In genomic region chr11:85663080-85663729, GRCh38 we compare ENCODE assay signal across 9 cellular contexts. TPM values are rescaled to one million over a fixed set of nuclear protein-coding genes. Genes with fewer than 3 reads are reported as not detected.
DNase-seq lines count a peak whose midpoint lies in the region; ATAC-seq and TF ChIP-seq lines count a peak whose summit lies in the region.
"Had no signal": no experiment of that assay in that cellular context is flagged by ENCODE, and none has a peak within 500 bp of the region (broad histone marks: within the 10 kb centered on the region; RNA-seq: fewer than 3 reads in every experiment).

No MANE protein-coding gene starts in this region.

- H3K4me3 Mint-ChIP-seq in Calu3 (ENCODE audit: low read depth, unreplicated experiment): peak overlapping the region; percentile 87
- H3K4me3 Mint-ChIP-seq in central memory CD8-positive, alpha-beta T cell: peak overlapping the region; percentile 98

- no peaks in the 10 kb centered on the region for H3K27me3 ChIP-seq in muscle layer of colon (ENCODE audit: control insufficient read depth in 1 of 2, insufficient read depth in 2 of 2, low read length in 2 of 2)

- peak; percentile 35 for ATAC-seq in central memory CD8-positive, alpha-beta T cell (replicated peaks; ENCODE audit: extremely low read depth, poor library complexity, severe bottlenecking)

- H3K27ac Mint-ChIP-seq in Calu3 (ENCODE audit: unreplicated experiment): peak overlapping the region; percentile 76
- H3K27ac Mint-ChIP-seq in central memory CD8-positive, alpha-beta T cell (ENCODE audit: low read depth): peak overlapping the region; percentile 100

- H3K4me1 Mint-ChIP-seq in Calu3 (ENCODE audit: low read depth, unreplicated experiment): no peaks in the 10 kb centered on the region
- peaks cover 57% of the 10 kb centered on the region for H3K4me1 Mint-ChIP-seq in central memory CD8-positive, alpha-beta T cell

- intact Hi-C loops in Calu3 (cut with micrococcal nuclease; ENCODE audit: unreplicated experiment) (loop anchor here (5.0 kb wide), 1 partner anchor 66 kb away; no protein-coding TSS in a partner anchor), head of caudate nucleus (cut with DNase I) (loop anchor here (2.0 kb wide), 1 partner anchor 14 kb away; no protein-coding TSS in a partner anchor)

- DNase-seq in Calu3 (no peak), LHCN-M2 (ENCODE audit: low read depth) (peak; percentile 24), GOT3 (lab: John Stamatoyannopoulos, UW) (no peak), NCI-H524 (lab: John Stamatoyannopoulos, UW) (no peak), head of caudate nucleus (no peak)
- DNase-seq in central memory CD8-positive, alpha-beta T cell (ENCODE audit: low spot score in 2 of 2): no peak
- no peak for DNase-seq in stimulated activated CD4-positive, alpha-beta T cell treated with anti-CD3 and anti-CD28 coated beads, Interleukin-4, amount 100 ng/mL, for 1 hour

- CTCF ChIA-PET in Calu3 (lab: Charles Lee): no interaction called here

- TSS peak; percentile 41 for BruUV-seq in Calu3 (replicated peaks; lab: Mats Ljungman, UMichigan)

- no peaks in the 10 kb centered on the region for H3K9me3 Mint-ChIP-seq in Calu3 (ENCODE audit: low read depth, unreplicated experiment)
- no peaks in the 10 kb centered on the region for H3K9me3 Mint-ChIP-seq in central memory CD8-positive, alpha-beta T cell

- peak overlapping the region; percentile 77 to 82 for H3K4me3 ChIP-seq in muscle layer of colon (ENCODE audit: low read depth in 1 of 2, low read length in 2 of 2)

- peaks cover 53% of the 10 kb centered on the region for H3K4me1 ChIP-seq in muscle layer of colon (ENCODE audit: insufficient read depth, low read length)

- peaks cover 58% of the 10 kb centered on the region for H3K36me3 Mint-ChIP-seq in Calu3 (ENCODE audit: insufficient read depth, unreplicated experiment)
- H3K36me3 Mint-ChIP-seq in central memory CD8-positive, alpha-beta T cell (ENCODE audit: insufficient read depth): peaks cover 62% of the 10 kb centered on the region

- no peaks in the 10 kb centered on the region for H3K9me3 ChIP-seq in muscle layer of colon (ENCODE audit: low read length)

- peak overlapping the region; percentile 93 for H3K27ac ChIP-seq in muscle layer of colon (ENCODE audit: low read depth, low read length)

- H3K27me3 Mint-ChIP-seq in Calu3 (ENCODE audit: unreplicated experiment): no peaks in the 10 kb centered on the region
- H3K27me3 Mint-ChIP-seq in central memory CD8-positive, alpha-beta T cell: no peaks in the 10 kb centered on the region

- H3K9ac ChIP-seq in muscle layer of colon (ENCODE audit: low read length): peak overlapping the region; percentile 69

- no peak for TF ChIP-seq CTCF in Calu3 (IDR thresholded peaks at IDR 0.05; ENCODE audit: unreplicated experiment)

- H3K36me3 ChIP-seq in muscle layer of colon (ENCODE audit: insufficient read depth, low read length): peaks cover 23% of the 10 kb centered on the region

RNA-seq across cellular contexts. Expression of gene CREBZF, which starts 1.7 kb away (rescaled TPM):
- total RNA-seq in Calu3 (2022) (31.0 and 31.2 TPM in 2 replicates), LHCN-M2 (2014; rRNA removed) (33.8 and 37.4 TPM in 2 replicates)
- 8.7 TPM for polyA plus RNA-seq in LHCN-M2 (2012)

RNA-seq across cellular contexts. Expression of gene TMEM126A, which starts 15.4 kb away (rescaled TPM):
- total RNA-seq in Calu3 (2022) (20.9 and 22.9 TPM in 2 replicates), LHCN-M2 (2014; rRNA removed) (36.7 and 42.4 TPM in 2 replicates)
- 62.5 TPM for polyA plus RNA-seq in LHCN-M2 (2012)

RNA-seq across cellular contexts. Expression of gene CCDC89, which starts 22.8 kb away (rescaled TPM):
- total RNA-seq in Calu3 (2022) (0.26 and 0.44 TPM in 2 replicates), LHCN-M2 (2014; rRNA removed) (6.6 and 7.4 TPM in 2 replicates)
- 2.1 TPM for polyA plus RNA-seq in LHCN-M2 (2012)

RNA-seq across cellular contexts. Expression of gene TMEM126B, which starts 34.8 kb away (rescaled TPM):
- total RNA-seq in Calu3 (2022): 30.5 and 31.8 TPM in 2 replicates
- total RNA-seq in LHCN-M2 (2014; rRNA removed): 66.9 and 86.6 TPM in 2 replicates
- 50.8 TPM for polyA plus RNA-seq in LHCN-M2 (2012)

RNA-seq across cellular contexts. Expression of gene DLG2, which starts 36.1 kb away (rescaled TPM):
- total RNA-seq in Calu3 (2022): 0.71 and 0.73 TPM in 2 replicates
- total RNA-seq in LHCN-M2 (2014; rRNA removed): 0.17 TPM in 1 of 2 replicates, not detected in the other
- polyA plus RNA-seq in LHCN-M2 (2012): 0.16 TPM
- total RNA-seq: SK-MEL-5 had no signal
